Comparison of ENCODE assay signal across 9 cellular contexts in the genomic region with DNA sequence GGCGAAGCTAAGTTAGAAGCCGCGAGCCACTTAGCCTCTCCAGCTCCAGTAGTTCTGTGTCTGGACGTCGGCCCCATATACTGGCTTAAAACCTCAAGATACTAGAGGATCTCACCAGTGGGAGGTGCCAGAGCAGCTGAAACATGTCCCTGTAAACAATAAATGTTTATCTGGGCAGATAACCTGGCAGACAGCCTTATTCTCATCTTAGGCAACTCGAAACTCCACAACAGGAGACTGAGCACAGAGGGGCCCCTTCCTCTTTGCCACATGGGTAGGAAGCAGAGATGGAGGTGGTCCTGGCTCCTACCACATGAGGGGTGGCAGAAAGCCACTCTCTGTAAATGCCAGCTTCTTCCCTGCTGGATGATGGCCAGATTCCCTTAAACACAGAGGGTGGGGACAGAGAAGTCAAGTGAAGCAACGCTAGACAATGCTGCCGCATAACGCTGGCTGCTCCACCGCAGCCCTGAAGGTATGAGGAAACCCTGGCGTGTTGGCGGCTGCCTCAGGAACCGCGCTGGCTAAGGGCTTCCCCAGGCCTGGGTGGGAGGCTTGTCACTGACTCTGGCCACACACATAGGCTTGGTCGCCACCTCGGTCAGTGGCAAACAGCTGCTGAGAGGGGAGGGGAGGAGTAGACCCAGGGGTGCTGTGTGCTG.
DNase-seq lines count a peak whose midpoint lies in the region; ATAC-seq and TF ChIP-seq lines count a peak whose summit lies in the region.
"Had no signal": no experiment of that assay in that cellular context is flagged by ENCODE, and none has a peak within 500 bp of the region (broad histone marks: within the 10 kb centered on the region; RNA-seq: fewer than 3 reads in every experiment).

No MANE protein-coding gene starts in this region.

- H3K14ac ChIP-seq in H9 (ENCODE audit: insufficient read depth, low read length), result no peak overlapping the region

- H3K4ac ChIP-seq in H9 (ENCODE audit: low read depth, low read length), result no peak overlapping the region

- H2AK5ac ChIP-seq in H9 (ENCODE audit: insufficient read length, low read length), result no peak overlapping the region

- no peak overlapping the region for H3K27ac ChIP-seq in H9 (ENCODE audit: insufficient read length, low read depth, low read length)

- H2AFZ ChIP-seq in H9 (ENCODE audit: low read length), result no peak overlapping the region

- DNase-seq in H9 (no peak), RPMI8226 (peak; percentile 5), fibroblast of gingiva (ENCODE audit: low read depth) (peak; percentile 83), DMS53 treated with DMSO at 0.1 percent for 48 hours (lab: John Stamatoyannopoulos, UW; ENCODE audit: unreplicated experiment) (no peak), glomerular visceral epithelial cell (ENCODE audit: extremely low spot score) (no peak)
- DNase-seq in NK-92 treated with Interleukin-12 subunit alpha and Interleukin-12 subunit beta, amount 100 ng/mL, for 24 hours (lab: John Stamatoyannopoulos, UW), result no peak

- no peak overlapping the region for H4K5ac ChIP-seq in H9 (ENCODE audit: insufficient read length, low read depth, low read length)

- no peak overlapping the region for H3K9ac ChIP-seq in H9 (ENCODE audit: extremely low read depth, insufficient read length, low read length)

- no peak overlapping the region for H4K91ac ChIP-seq in H9 (ENCODE audit: insufficient read length, low read depth, low read length)

- no peak overlapping the region for H2BK5ac ChIP-seq in H9 (ENCODE audit: insufficient read length, low read length)

- no peak overlapping the region for H2BK120ac ChIP-seq in H9 (ENCODE audit: low read depth, low read length, poor library complexity, severe bottlenecking)

- no peak overlapping the region for H3K56ac ChIP-seq in H9 (ENCODE audit: insufficient read length, low read depth, low read length)

- peak overlapping the region in 2 of 3 experiments; percentile 27 to 41; a peak in 4 of 7 replicates for H3K27ac Mint-ChIP-seq in H9
- peak overlapping the region; percentile 62 to 90 (median 72) for H3K27ac Mint-ChIP-seq in nephron

- H2BK15ac ChIP-seq in H9 (ENCODE audit: low read depth, low read length), result no peak overlapping the region

- no peaks in the 10 kb centered on the region for H3K4me1 ChIP-seq in H9 (ENCODE audit: insufficient read depth, low read length)

- H2BK20ac ChIP-seq in H9 (ENCODE audit: low read depth, low read length, poor library complexity, severe bottlenecking), result no peak overlapping the region

- no peak overlapping the region for H3K23ac ChIP-seq in H9 (ENCODE audit: insufficient read length, low read depth, low read length)

- H2BK12ac ChIP-seq in H9 (ENCODE audit: insufficient read length, low read depth, low read length), result no peak overlapping the region

- no peak overlapping the region for H4K8ac ChIP-seq in H9 (replicated peaks; ENCODE audit: insufficient read length, low read depth, low read length)

- no peaks in the 10 kb centered on the region for H3K27me3 Mint-ChIP-seq in H9 (ENCODE audit: low read depth)
- H3K27me3 Mint-ChIP-seq in nephron (ENCODE audit: low read depth), result no peaks in the 10 kb centered on the region

- ATAC-seq in HG03432 (IDR thresholded peaks at IDR 0.05; ENCODE audit: unreplicated experiment), result no peak
- ATAC-seq: Panc1 had no signal

- peaks cover 0 to 5% (median 4%) of the 10 kb centered on the region in 3 experiments; a peak in 3 of 7 replicates for H3K36me3 Mint-ChIP-seq in H9 (ENCODE audit: insufficient read depth in 1 of 3, low read depth in 3 of 3)
- peaks cover 26% of the 10 kb centered on the region for H3K36me3 Mint-ChIP-seq in nephron (ENCODE audit: low read depth)

- H3K9me3 Mint-ChIP-seq in H9 (no peaks in the 10 kb centered on the region), nephron (no peaks in the 10 kb centered on the region)

- H3K27me3 ChIP-seq in H9 (ENCODE audit: insufficient read depth, low read length), result no peaks in the 10 kb centered on the region

- TF ChIP-seq CTCF in H9 (conservative IDR thresholded peaks at IDR 0.05), result no peak
- TF ChIP-seq CTCF in nephron (IDR thresholded peaks at IDR 0.05; ENCODE audit: unreplicated experiment in 3 of 3), result no peak

- no CpG with 5 or more reads among the region's 16 CpGs for WGBS in H9 (ENCODE audit: extremely low coverage, insufficient read length, low lambda C conversion rate)

- no peaks in the 10 kb centered on the region for H3K79me1 ChIP-seq in H9 (ENCODE audit: insufficient read depth, low read depth, low read length, poor library complexity, severe bottlenecking)

- H3K79me2 ChIP-seq in H9 (ENCODE audit: insufficient read depth, low read length), result no peaks in the 10 kb centered on the region

- no peak overlapping the region for H3K18ac ChIP-seq in H9 (ENCODE audit: insufficient read length, low read depth, low read length)

- H3K4me3 Mint-ChIP-seq in H9 (no peak overlapping the region), nephron (no peak overlapping the region)

- H3K4me2 ChIP-seq in H9 (ENCODE audit: insufficient read depth, insufficient read length, low read length), result no peak overlapping the region

- no peak overlapping the region for H3T11ph ChIP-seq in H9 (ENCODE audit: low read length)

- no peaks in the 10 kb centered on the region for H3K23me2 ChIP-seq in H9 (ENCODE audit: insufficient read length, low read depth, low read length, poor library complexity, severe bottlenecking)

- no peaks in the 10 kb centered on the region for H4K20me1 ChIP-seq in H9 (ENCODE audit: control insufficient read depth, insufficient read depth, insufficient read length)

- H3K4me1 Mint-ChIP-seq in H9, result peaks cover 31 to 32% of the 10 kb centered on the region in 2 experiments
- H3K4me1 Mint-ChIP-seq in nephron, result peaks cover 44% of the 10 kb centered on the region

- no peaks in the 10 kb centered on the region for H3K9me3 ChIP-seq in H9 (ENCODE audit: control insufficient read depth, low read depth, low read length)

Comparison
In these comparisons a context has a peak if more than half of its experiments do, and no peak if none do; other contexts are left out.
1. DNase-seq: peak in RPMI8226 (single experiment) and fibroblast of gingiva (single experiment); none in H9 (single experiment), NK-92 treated with Interleukin-12 subunit alpha and Interleukin-12 subunit beta, amount 100 ng/mL, for 24 hours (single experiment), DMS53 treated with DMSO at 0.1 percent for 48 hours (single experiment) and glomerular visceral epithelial cell (single experiment).